ENCODE assay signal across 1 cellular context in genomic region chr3:55790596-55791350, GRCh38.
TF ChIP-seq lines count a peak whose summit lies in the region.

No MANE protein-coding gene starts in this region.

TF ChIP-seq in IMR-90, 13 proteins besides CTCF, POLR2A, EP300 and RAD21:
- TF ChIP-seq MAZ (IDR thresholded peaks at IDR 0.05; ENCODE audit: borderline replicate concordance, low read depth, low read length), result no peak
- TF ChIP-seq CEBPB (IDR thresholded peaks at IDR 0.05; ENCODE audit: low read depth, low read length), result no peak
- TF ChIP-seq RFX5 (IDR thresholded peaks at IDR 0.05; ENCODE audit: low read depth, low read length), result no peak
- no peak for TF ChIP-seq USF2 (IDR thresholded peaks at IDR 0.05; ENCODE audit: low read depth, low read length)
- no peak for TF ChIP-seq SMC3 (IDR thresholded peaks at IDR 0.05; ENCODE audit: low read depth, low read length)
- TF ChIP-seq ELK1 (IDR thresholded peaks at IDR 0.05; ENCODE audit: borderline replicate concordance, low read depth, low read length), result no peak
- TF ChIP-seq BHLHE40 (IDR thresholded peaks at IDR 0.05; ENCODE audit: low read depth, low read length), result no peak
- no peak for TF ChIP-seq RCOR1 (IDR thresholded peaks at IDR 0.05; ENCODE audit: insufficient replicate concordance, low read length)
- no peak for TF ChIP-seq CHD1 (IDR thresholded peaks at IDR 0.05; ENCODE audit: low read depth, low read length)
- TF ChIP-seq NFE2L2 (IDR thresholded peaks at IDR 0.05; ENCODE audit: low read depth, low read length), result no peak
- no peak for TF ChIP-seq MAFK (IDR thresholded peaks at IDR 0.05; ENCODE audit: low read depth, low read length)
- no peak for TF ChIP-seq FOS (IDR thresholded peaks at IDR 0.05; ENCODE audit: low read depth, low read length)
- no peak for TF ChIP-seq MXI1 (IDR thresholded peaks at IDR 0.05; ENCODE audit: borderline replicate concordance, low read depth, low read length)
